Comparison of ENCODE assay signal across 13 cellular contexts in genomic region chr3:53242642-53243041, GRCh38. TPM values are rescaled to one million over a fixed set of nuclear protein-coding genes. Genes with fewer than 3 reads are reported as not detected.
A peak's percentile ranks its signal among the peaks of the same experiment; 100 is the strongest.
DNase-seq lines count a peak whose midpoint lies in the region; ATAC-seq, FAIRE-seq and TF ChIP-seq lines count a peak whose summit lies in the region.
"Had no signal": no experiment of that assay in that cellular context is flagged by ENCODE, and none has a peak within 500 bp of the region (broad histone marks: within the 10 kb centered on the region; RNA-seq: fewer than 3 reads in every experiment).

No MANE protein-coding gene starts in this region.

- intact Hi-C loops in GM12878 (cut with micrococcal nuclease; ENCODE audit: unreplicated experiment): no loop called here
- intact Hi-C loops in gastrocnemius medialis (cut with DNase I; ENCODE audit: low total_unique reads): no loop called here

- H3K36me3 ChIP-seq in GM23338 (ENCODE audit: insufficient read depth) (peaks cover 46% of the 10 kb centered on the region), GM12878 (ENCODE audit: control insufficient read depth in 2 of 2, insufficient read depth in 2 of 2, low read length in 1 of 2) (peaks cover 19 to 43% of the 10 kb centered on the region in 2 experiments), gastrocnemius medialis (peaks cover 0 to 32% of the 10 kb centered on the region in 2 donors)

- WGBS in GM12878 (ENCODE audit: insufficient coverage, insufficient replicate concordance, low lambda C conversion rate, missing lambda C conversion rate): 94% methylated on average over 4 of the region's 4 CpGs

- peak overlapping the region; percentile 50; the same call in 1 of the 2 replicates for H3K27ac ChIP-seq in GM23338 (ENCODE audit: low read depth)
- H3K27ac ChIP-seq in GM12878 (ENCODE audit: control insufficient read depth, insufficient read depth): no peak overlapping the region
- peak overlapping the region; percentile 66 to 81 (median 72) for H3K27ac ChIP-seq in gastrocnemius medialis

- in situ Hi-C loops in GM12878 (cut with MboI) (no loop called here), gastrocnemius medialis (cut with MboI; ENCODE audit: low sequenced_read_pairs in 4 of 4) (no loop called here), KBM-7 (cut with MboI; ENCODE audit: low pct_unique_long_range_greater_than_20kb, low sequenced_read_pairs) (no loop called here)

- DNase-seq in GM23338 (ENCODE audit: low spot score): no peak
- DNase-seq in GM12878 (ENCODE audit: low read depth, low spot score): no peak
- no peak for DNase-seq in glutamatergic neuron
- DNase-seq in gastrocnemius medialis: no peak
- DNase-seq in KBM-7: no peak
- DNase-seq: activated B cell treated with CpG ODN at 0.5 μM for 24 hours; activated T-cell treated with anti-CD3 and anti-CD28 coated beads, Interleukin-2, amount 50 U/mL, for 24 hours; NCI-H446 treated with DMSO at 0.1 percent for 48 hours had no signal

- H3F3A ChIP-seq in GM23338 (replicated peaks; ENCODE audit: low read depth): peaks cover 36% of the 10 kb centered on the region

- H3K9me3 Mint-ChIP-seq in GM23338: no peaks in the 10 kb centered on the region
- H3K9me3 Mint-ChIP-seq in glutamatergic neuron (ENCODE audit: unreplicated experiment): peaks cover under 1% of the 10 kb centered on the region
- H3K9me3 Mint-ChIP-seq: activated B cell treated with CpG ODN at 0.5 μM for 24 hours; activated T-cell treated with anti-CD3 and anti-CD28 coated beads, Interleukin-2, amount 50 U/mL, for 24 hours; memory B cell had no signal

- H3K9me3 ChIP-seq in GM12878 (replicated peaks; ENCODE audit: control insufficient read depth, insufficient read depth, low read length): no peaks in the 10 kb centered on the region
- H3K9me3 ChIP-seq in gastrocnemius medialis: no peaks in the 10 kb centered on the region

- SMC1A ChIA-PET in GM12878 (lab: Charles Lee; ENCODE audit: uncharacterized antibody, unreplicated experiment): no interaction called here

- H3K27me3 Mint-ChIP-seq in GM23338 (ENCODE audit: insufficient read depth, low read depth, poor library complexity) (peaks cover 13% of the 10 kb centered on the region), glutamatergic neuron (ENCODE audit: unreplicated experiment) (peaks cover 5% of the 10 kb centered on the region)
- H3K27me3 Mint-ChIP-seq: activated B cell treated with CpG ODN at 0.5 μM for 24 hours; activated T-cell treated with anti-CD3 and anti-CD28 coated beads, Interleukin-2, amount 50 U/mL, for 24 hours; memory B cell had no signal

- RAD21 ChIA-PET in GM12878 (lab: Charles Lee; ENCODE audit: unreplicated experiment): no interaction called here

- no peak for TF ChIP-seq RAD21 in GM12878 (IDR thresholded peaks at IDR 0.05; ENCODE audit: insufficient read depth, low read depth, low read length)

- no peak for FAIRE-seq in GM12878 (lab: Jason Lieb, UNC)
- FAIRE-seq: bronchial epithelial cell had no signal

- H3K4me3 Mint-ChIP-seq in GM23338 (no peak overlapping the region), glutamatergic neuron (ENCODE audit: unreplicated experiment) (no peak overlapping the region)
- H3K4me3 Mint-ChIP-seq: activated B cell treated with CpG ODN at 0.5 μM for 24 hours; activated T-cell treated with anti-CD3 and anti-CD28 coated beads, Interleukin-2, amount 50 U/mL, for 24 hours; memory B cell had no signal

- peak; percentile 14; the same call in 1 of the 2 replicates for TF ChIP-seq POLR2A in GM12878 (IDR thresholded peaks at IDR 0.05; ENCODE audit: low read depth, low read length)
- no peak for TF ChIP-seq POLR2A in gastrocnemius medialis (IDR thresholded peaks at IDR 0.05)

- no peak overlapping the region for H3K9ac ChIP-seq in GM12878 (ENCODE audit: control insufficient read depth, insufficient read depth, low read length)

- no peak for TF ChIP-seq EP300 in GM12878 (IDR thresholded peaks at IDR 0.05; ENCODE audit: borderline replicate concordance in 1 of 2, control insufficient read depth in 1 of 2, low read depth in 2 of 2, low read length in 2 of 2)

- H3K4me3 ChIP-seq in GM23338: no peak overlapping the region
- no peak overlapping the region for H3K4me3 ChIP-seq in GM12878
- H3K4me3 ChIP-seq in gastrocnemius medialis: no peak overlapping the region

- peaks cover 91% of the 10 kb centered on the region for H4K20me1 ChIP-seq in GM23338 (replicated peaks; ENCODE audit: insufficient read depth)
- peaks cover 3% of the 10 kb centered on the region; the same call in 1 of the 2 replicates for H4K20me1 ChIP-seq in GM12878 (ENCODE audit: control insufficient read depth, insufficient read depth)

- H3K36me3 Mint-ChIP-seq in GM23338 (ENCODE audit: low read depth) (peaks cover 86% of the 10 kb centered on the region), glutamatergic neuron (ENCODE audit: unreplicated experiment) (peaks cover 2% of the 10 kb centered on the region)

- H3K79me2 ChIP-seq in GM23338 (replicated peaks; ENCODE audit: insufficient read depth) (peaks cover 96% of the 10 kb centered on the region), GM12878 (ENCODE audit: control insufficient read depth, insufficient read depth, low read length) (peaks cover 43% of the 10 kb centered on the region)

- H3K4me1 Mint-ChIP-seq in GM23338: peaks cover 63% of the 10 kb centered on the region
- H3K4me1 Mint-ChIP-seq in glutamatergic neuron (ENCODE audit: low read depth, unreplicated experiment): peaks cover 14% of the 10 kb centered on the region

- H3K9me2 ChIP-seq in GM23338 (ENCODE audit: insufficient read depth): no peaks in the 10 kb centered on the region

- H3K27ac Mint-ChIP-seq in GM23338 (peak overlapping the region; percentile 89), glutamatergic neuron (ENCODE audit: unreplicated experiment) (peak overlapping the region; percentile 55)
- H3K27ac Mint-ChIP-seq: activated B cell treated with CpG ODN at 0.5 μM for 24 hours had no signal

- H3K4me2 ChIP-seq in GM23338: no peak overlapping the region; the same call in 1 of the 2 replicates
- H3K4me2 ChIP-seq in GM12878 (ENCODE audit: control insufficient read depth, insufficient read depth): no peak overlapping the region

- TF ChIP-seq CTCF in GM23338 (conservative IDR thresholded peaks at IDR 0.05; ENCODE audit: low read depth in 2 of 2) (no peak), GM12878 (IDR thresholded peaks at IDR 0.05 in 2 of 3, conservative IDR thresholded peaks at IDR 0.05 in 1 of 3; ENCODE audit: control insufficient read depth in 2 of 3, extremely low read depth in 1 of 3, insufficient read depth in 1 of 3, low read depth in 3 of 3, low read length in 3 of 3) (no peak), glutamatergic neuron (IDR thresholded peaks at IDR 0.05; ENCODE audit: partially characterized antibody, unreplicated experiment) (no peak), gastrocnemius medialis (IDR thresholded peaks at IDR 0.05 in 4 of 5, conservative IDR thresholded peaks at IDR 0.05 in 1 of 5) (no peak)

- BruUV-seq in GM12878 (replicated peaks; lab: Mats Ljungman, UMichigan): no TSS peak

- H3K27me3 ChIP-seq in GM23338 (ENCODE audit: insufficient read depth) (no peaks in the 10 kb centered on the region), GM12878 (replicated peaks in 1 of 2; ENCODE audit: control insufficient read depth in 2 of 2, insufficient read depth in 2 of 2, low read length in 1 of 2) (no peaks in the 10 kb centered on the region), gastrocnemius medialis (no peaks in the 10 kb centered on the region)

- ATAC-seq in GM23338 (no peak), GM12878 (no peak), gastrocnemius medialis (no peak), GM21737 (IDR thresholded peaks at IDR 0.05; ENCODE audit: unreplicated experiment) (no peak), HG03469 (IDR thresholded peaks at IDR 0.05; ENCODE audit: unreplicated experiment) (no peak), GM21360 (IDR thresholded peaks at IDR 0.05; ENCODE audit: unreplicated experiment) (no peak)

- H3K4me1 ChIP-seq in GM23338 (ENCODE audit: insufficient read depth): peaks cover 47% of the 10 kb centered on the region
- H3K4me1 ChIP-seq in GM12878 (ENCODE audit: control insufficient read depth, insufficient read depth, low read length): no peaks in the 10 kb centered on the region
- peaks cover 36 to 39% of the 10 kb centered on the region in 2 donors for H3K4me1 ChIP-seq in gastrocnemius medialis

- H2AFZ ChIP-seq in GM23338: no peak overlapping the region
- no peak overlapping the region for H2AFZ ChIP-seq in GM12878 (ENCODE audit: control insufficient read depth, low read depth, low read length)

- CTCF ChIA-PET in GM12878 (lab: Yijun Ruan, JAX): no interaction called here

- POLR2A ChIA-PET in GM12878 (lab: Charles Lee): no interaction called here

TF ChIP-seq in GM23338, 12 proteins besides CTCF, POLR2A, EP300 and RAD21 (continues in another document):
- no peak for TF ChIP-seq POLR2AphosphoS5 (IDR thresholded peaks at IDR 0.05; ENCODE audit: low read depth)

TF ChIP-seq in GM12878, 131 proteins besides CTCF, POLR2A, EP300 and RAD21 (continues in another document):
- TF ChIP-seq EED (IDR thresholded peaks at IDR 0.05; ENCODE audit: low read depth): no peak
- no peak for TF ChIP-seq MEF2B (IDR thresholded peaks at IDR 0.05; ENCODE audit: partially characterized antibody, poor library complexity, severe bottlenecking)
- TF ChIP-seq GABPA (IDR thresholded peaks at IDR 0.05; ENCODE audit: low read depth): no peak
- no peak for TF ChIP-seq HDGF (IDR thresholded peaks at IDR 0.05)
- no peak for TF ChIP-seq BMI1 (IDR thresholded peaks at IDR 0.05; ENCODE audit: borderline replicate concordance)
- no peak for TF ChIP-seq NRF1 (conservative IDR thresholded peaks at IDR 0.05; ENCODE audit: low read depth, low read length)

RNA-seq across cellular contexts. Expression of gene TKT, which starts 13.2 kb away (rescaled TPM):
- 1,229 and 1,411 TPM in 2 replicates for total RNA-seq in GM23338 (2014; rRNA removed; shearing (Covaris generic))
- polyA plus RNA-seq in GM23338 (2016; fragmentation: Nextera tagmentation; extraction: Ambion mirVana) (584 and 604 TPM in 2 replicates), GM12878 (2011; rRNA removed) (37.2 and 113 TPM in 2 replicates), GM12878 (2014; fragmentation: Illumina TruSeq; extraction: Trizol) (49.7 and 140 TPM in 2 replicates), GM12878 (2014; fragmentation: Nextera tagmentation; extraction: Ambion mirVana) (10 to 100 TPM; 56.4 to 98.3 TPM), GM12878 (2014; rRNA removed) (238 and 298 TPM in 2 replicates), GM12878 (2016; fragmentation: Nextera tagmentation; extraction: Ambion mirVana) (100 to 1,000 TPM; 147 to 156 TPM)
- total RNA-seq in GM12878 (2013; cell fraction: nucleolus; rRNA removed): 106 and 122 TPM in 2 replicates
- total RNA-seq in GM12878 (2014; rRNA removed) (331 and 385 TPM in 2 replicates), GM12878 (2014; rRNA removed; fragmentation: Illumina TruSeq; extraction: Trizol) (128 and 136 TPM in 2 replicates), GM12878 (2021) (331 and 349 TPM in 2 replicates), glutamatergic neuron (ENCODE audit: unreplicated experiment) (265 TPM), gastrocnemius medialis (10 to 100 TPM; 18.5 to 41.3 (median 23.8) TPM)
- 70.6 TPM for polyA plus RNA-seq in GM12878 (2011; ENCODE audit: low read depth)
- 108 and 112 TPM in 2 replicates for polyA plus RNA-seq in GM12878 (2011; cell fraction: cytosol; rRNA removed)
- 176 and 234 TPM in 2 replicates for polyA plus RNA-seq in GM12878 (2011; cell fraction: nucleus; rRNA removed)
- polyA plus RNA-seq in GM12878 (2012): 182 and 245 TPM in 2 replicates
- 84.9 and 143 TPM in 2 replicates for polyA minus RNA-seq in GM12878 (2011; rRNA and poly(A)+ RNA removed)
- polyA minus RNA-seq in GM12878 (2011; cell fraction: cytosol; rRNA and poly(A)+ RNA removed): 96.5 and 97.3 TPM in 2 replicates
- 44.6 and 71.2 TPM in 2 replicates for polyA minus RNA-seq in GM12878 (2011; cell fraction: nucleus; rRNA and poly(A)+ RNA removed)
